Comparison of ENCODE assay signal across 11 cellular contexts in the genomic region with DNA sequence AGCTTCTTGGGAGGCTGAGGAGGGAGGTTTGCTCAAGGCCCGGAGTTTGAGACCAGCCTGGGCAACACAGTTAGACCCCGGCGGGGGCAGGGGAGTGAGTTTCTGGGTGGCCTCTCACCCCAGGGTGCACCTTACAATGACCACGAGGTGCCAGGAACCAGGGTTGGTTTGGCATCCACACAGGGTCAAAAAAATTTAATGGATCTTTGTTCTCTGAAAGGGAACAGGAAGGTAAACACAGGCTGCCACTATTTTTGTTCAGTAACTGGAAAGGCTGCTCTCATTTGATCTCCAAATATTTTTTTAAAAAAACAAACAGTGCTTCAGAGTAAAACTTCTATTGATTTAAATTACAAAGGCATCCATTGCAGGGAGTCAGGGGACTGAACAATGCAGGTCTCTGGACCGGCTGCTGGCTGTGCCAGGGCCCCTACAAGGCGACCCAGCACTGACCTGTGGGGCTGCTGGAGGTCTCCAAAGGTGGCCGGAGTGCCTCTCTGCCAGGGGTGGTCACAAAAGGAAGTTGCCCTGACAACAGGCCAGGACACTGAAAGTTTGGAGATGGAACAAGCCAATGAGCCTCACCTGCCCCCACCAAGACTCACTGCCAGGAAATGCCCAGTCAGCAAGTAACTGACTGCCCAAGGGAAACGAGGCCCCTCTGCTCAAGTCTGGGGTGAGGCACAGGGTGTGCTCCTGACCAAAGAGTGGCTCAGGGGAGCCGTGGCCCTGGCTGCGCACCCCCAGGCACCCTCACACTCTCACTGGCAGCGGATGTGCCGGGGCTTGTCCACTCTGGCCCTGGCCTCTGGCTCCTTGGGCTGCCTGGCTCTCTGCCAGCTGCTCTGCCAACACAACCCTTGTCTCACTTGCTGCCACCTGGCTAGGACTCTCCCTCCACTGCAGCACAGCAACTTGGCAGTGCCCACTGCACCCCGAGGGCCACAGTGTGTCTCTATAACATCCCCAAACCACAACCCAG. TPM values are rescaled to one million over a fixed set of nuclear protein-coding genes. Genes with fewer than 3 reads are reported as not detected.
DNase-seq lines count a peak whose midpoint lies in the region; ATAC-seq and TF ChIP-seq lines count a peak whose summit lies in the region.
"Had no signal": no experiment of that assay in that cellular context is flagged by ENCODE, and none has a peak within 500 bp of the region (broad histone marks: within the 10 kb centered on the region; RNA-seq: fewer than 3 reads in every experiment).

No MANE protein-coding gene starts in this region.

- H3K27ac ChIP-seq in uterus, result peak overlapping the region; percentile 63 to 72

- intact Hi-C loops in uterus (cut with DNase I; ENCODE audit: low total_unique reads), result loop anchor here (10.0 kb wide), 1 partner anchor 61 kb away; no protein-coding TSS in a partner anchor

- DNase-seq in activated CD8-positive, alpha-beta memory T cell treated with anti-CD3 and anti-CD28 coated beads for 24 hours, result peak; percentile 37
- DNase-seq in activated CD8-positive, alpha-beta memory T cell treated with anti-CD3 and anti-CD28 coated beads, Interleukin-2, amount 50 U/mL, for 4 hours, result no peak
- DNase-seq in dermis blood vessel endothelial cell (peak; percentile 69), uterus (peak in 1 of 2 donors; percentile 57), NCI-H187 treated with DMSO at 0.1 percent for 48 hours (lab: John Stamatoyannopoulos, UW) (no peak)
- DNase-seq: BE2C, naive B cell, T-helper 2 cell had no signal

- H3K27me3 ChIP-seq in mucosa of stomach (ENCODE audit: control insufficient read depth, insufficient read depth, low read length), result no peaks in the 10 kb centered on the region
- H3K27me3 ChIP-seq in uterus, result no peaks in the 10 kb centered on the region
- H3K27me3 ChIP-seq: BE2C had no signal

- H3K9ac ChIP-seq in mucosa of stomach (ENCODE audit: low read length), result peak overlapping the region; percentile 56

- no peaks in the 10 kb centered on the region for H3K9me3 ChIP-seq in mucosa of stomach (ENCODE audit: control insufficient read depth, low read length)
- no peaks in the 10 kb centered on the region for H3K9me3 ChIP-seq in uterus
- H3K9me3 ChIP-seq: BE2C had no signal

- H3K4me1 ChIP-seq in mucosa of stomach (ENCODE audit: control insufficient read depth, insufficient read depth, low read length) (peaks cover 23% of the 10 kb centered on the region), uterus (no peaks in the 10 kb centered on the region)
- H3K4me1 ChIP-seq: BE2C had no signal

- H3K4me3 ChIP-seq in mucosa of stomach (ENCODE audit: low read length) (no peak overlapping the region), uterus (no peak overlapping the region)

- TF ChIP-seq CTCF in uterus (IDR thresholded peaks at IDR 0.05), result no peak

- H3K36me3 ChIP-seq in mucosa of stomach (ENCODE audit: control insufficient read depth, insufficient read depth, low read length) (peaks cover 25% of the 10 kb centered on the region), uterus (no peaks in the 10 kb centered on the region)

- ATAC-seq in HG03095 (IDR thresholded peaks at IDR 0.05; ENCODE audit: unreplicated experiment) (no peak), GM18519 (IDR thresholded peaks at IDR 0.05; ENCODE audit: low FRiP score, unreplicated experiment) (no peak)

- TF ChIP-seq POLR2A in uterus (IDR thresholded peaks at IDR 0.05), result no peak

RNA-seq across cellular contexts. Expression of gene ARFGAP3, which starts 51.8 kb away (rescaled TPM):
- 67.5 and 74.2 TPM in 2 replicates for total RNA-seq in dermis blood vessel endothelial cell
- total RNA-seq in uterus, result 10 to 100 TPM; 38.4 to 86.9 (median 47.5) TPM

Comparison
In these comparisons a context has a peak if more than half of its experiments do, and no peak if none do; other contexts are left out.
1. DNase-seq: peak in activated CD8-positive, alpha-beta memory T cell treated with anti-CD3 and anti-CD28 coated beads for 24 hours (single experiment) and dermis blood vessel endothelial cell (single experiment); none in activated CD8-positive, alpha-beta memory T cell treated with anti-CD3 and anti-CD28 coated beads, Interleukin-2, amount 50 U/mL, for 4 hours (single experiment) and NCI-H187 treated with DMSO at 0.1 percent for 48 hours (single experiment).